Comparison of ENCODE assay signal across 5 cellular contexts in the genomic region with DNA sequence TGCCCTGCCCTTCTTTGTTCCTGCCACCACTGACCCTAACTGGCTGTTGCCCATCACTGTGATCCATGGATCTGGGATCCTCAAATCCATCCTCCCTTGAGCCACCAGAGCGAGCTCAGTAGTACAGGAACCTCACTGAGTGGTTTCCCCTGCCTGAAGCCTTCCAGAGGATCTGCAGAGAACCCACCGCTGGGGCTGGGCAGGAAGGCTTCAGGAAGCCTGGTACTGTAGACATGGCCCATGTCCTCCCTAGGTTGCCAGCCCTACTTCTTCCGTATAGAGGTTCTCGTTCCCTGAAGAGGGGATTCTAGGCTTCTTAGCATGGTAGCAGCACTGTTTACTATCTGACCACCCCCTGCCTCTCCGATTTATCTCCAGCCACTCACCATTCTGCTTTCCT.
"Had no signal": no experiment of that assay in that cellular context is flagged by ENCODE, and none has a peak within 500 bp of the region (broad histone marks: within the 10 kb centered on the region; RNA-seq: fewer than 3 reads in every experiment).

No MANE protein-coding gene starts in this region.

- H3K9me3 Mint-ChIP-seq: GM23338 had no signal

- H3K27ac Mint-ChIP-seq: GM23338 had no signal

- H3K4me2 ChIP-seq: GM23338 had no signal

- H3K4me3 ChIP-seq: GM23338, K562 had no signal

- DNase-seq: HCEC 1CT, IMR-90, KG1 had no signal

- FAIRE-seq: K562 had no signal

- H3K4me3 Mint-ChIP-seq: GM23338 had no signal

- H2AFZ ChIP-seq: GM23338 had no signal
